In genomic region chr15:45116006-45116481, GRCh38 we compare ENCODE assay signal across 1 cellular context.
TF ChIP-seq lines count a peak whose summit lies in the region.

No MANE protein-coding gene starts in this region.

TF ChIP-seq in GM12891, 5 proteins besides CTCF, POLR2A, EP300 and RAD21:
- TF ChIP-seq SPI1 (IDR thresholded peaks at IDR 0.05; ENCODE audit: low read depth, low read length) = no peak
- no peak for TF ChIP-seq TAF1 (IDR thresholded peaks at IDR 0.05; ENCODE audit: low read depth, low read length)
- TF ChIP-seq POLR2AphosphoS5 (IDR thresholded peaks at IDR 0.05; ENCODE audit: low read depth, low read length) = no peak
- no peak for TF ChIP-seq PAX5 (IDR thresholded peaks at IDR 0.05; ENCODE audit: insufficient read depth, low read length, severe bottlenecking)
- no peak for TF ChIP-seq POU2F2 (IDR thresholded peaks at IDR 0.05; ENCODE audit: low read depth, low read length)
